8 cellular contexts compared by ENCODE assay signal in genomic region chr12:6535960-6536847, GRCh38. TPM values are rescaled to one million over a fixed set of nuclear protein-coding genes. Genes with fewer than 3 reads are reported as not detected.
A peak's percentile ranks its signal among the peaks of the same experiment; 100 is the strongest.
DNase-seq lines count a peak whose midpoint lies in the region; ATAC-seq, FAIRE-seq and TF ChIP-seq lines count a peak whose summit lies in the region.

No MANE protein-coding gene starts in this region.

- H3K4me3 Mint-ChIP-seq in T-helper 1 cell treated with Interleukin-12 subunit alpha and Interleukin-12 subunit beta and Interleukin-4 antibody, amounts not matched to agents 30 μg/mL and 1 μg/mL, for 36 hours: peak overlapping the region; percentile 92

- peak overlapping the region; percentile 98 for H3K27ac Mint-ChIP-seq in T-helper 1 cell treated with Interleukin-12 subunit alpha and Interleukin-12 subunit beta and Interleukin-4 antibody, amounts not matched to agents 30 μg/mL and 1 μg/mL, for 36 hours

- peaks cover 8 to 30% of the 10 kb centered on the region in 2 donors for H3K36me3 ChIP-seq in esophagus (ENCODE audit: control insufficient read depth in 2 of 2, insufficient read depth in 2 of 2, low read length in 1 of 2)
- H3K36me3 ChIP-seq in rectal smooth muscle tissue (ENCODE audit: control insufficient read depth, insufficient read depth, low read length): peaks cover 22% of the 10 kb centered on the region

- TF ChIP-seq POLR2A in GM12892 (IDR thresholded peaks at IDR 0.05; ENCODE audit: low read depth, low read length): 0 out of 2 replicates have a peak, but pooled peaks have one; percentile 4

- peaks cover 51% of the 10 kb centered on the region for H3K4me1 Mint-ChIP-seq in T-helper 1 cell treated with Interleukin-12 subunit alpha and Interleukin-12 subunit beta and Interleukin-4 antibody, amounts not matched to agents 30 μg/mL and 1 μg/mL, for 36 hours (ENCODE audit: low read depth)

- peak overlapping the region; percentile 99 for H3K27ac ChIP-seq in esophagus (ENCODE audit: low read depth in 2 of 2, low read length in 1 of 2)
- H3K27ac ChIP-seq in rectal smooth muscle tissue (ENCODE audit: low read depth, low read length): peak overlapping the region; percentile 95

- ATAC-seq in HG02981 (IDR thresholded peaks at IDR 0.05; ENCODE audit: unreplicated experiment): no peak
- ATAC-seq in GM19328 (IDR thresholded peaks at IDR 0.05; ENCODE audit: unreplicated experiment): no peak
- ATAC-seq in GM21367 (IDR thresholded peaks at IDR 0.05; ENCODE audit: unreplicated experiment): no peak

- no peaks in the 10 kb centered on the region for H3K27me3 ChIP-seq in esophagus (ENCODE audit: control insufficient read depth in 1 of 2, insufficient read depth in 2 of 2, low read length in 2 of 2)
- H3K27me3 ChIP-seq in rectal smooth muscle tissue (ENCODE audit: control insufficient read depth, insufficient read depth, low read length): no peaks in the 10 kb centered on the region

- peaks cover 47% of the 10 kb centered on the region for H3K36me3 Mint-ChIP-seq in T-helper 1 cell treated with Interleukin-12 subunit alpha and Interleukin-12 subunit beta and Interleukin-4 antibody, amounts not matched to agents 30 μg/mL and 1 μg/mL, for 36 hours (ENCODE audit: low read depth)

- no peak for FAIRE-seq in GM12892 (lab: Jason Lieb, UNC)

- 29 to 46% methylated on average over 10 of the region's 10 CpGs for WGBS in esophagus, 2 donors

- H3K27me3 Mint-ChIP-seq in T-helper 1 cell treated with Interleukin-12 subunit alpha and Interleukin-12 subunit beta and Interleukin-4 antibody, amounts not matched to agents 30 μg/mL and 1 μg/mL, for 36 hours (ENCODE audit: low read depth): no peaks in the 10 kb centered on the region

- no peak for DNase-seq in GM12892 (ENCODE audit: insufficient read length)
- no peak for DNase-seq in islet precursor cell

- H3K9me3 Mint-ChIP-seq in T-helper 1 cell treated with Interleukin-12 subunit alpha and Interleukin-12 subunit beta and Interleukin-4 antibody, amounts not matched to agents 30 μg/mL and 1 μg/mL, for 36 hours: no peaks in the 10 kb centered on the region

- H3K4me3 ChIP-seq in esophagus (ENCODE audit: low read depth in 1 of 2, low read length in 2 of 2) (peak overlapping the region; percentile 89 to 98), rectal smooth muscle tissue (ENCODE audit: low read length) (peak overlapping the region; percentile 90)

- no peaks in the 10 kb centered on the region for H3K9me3 ChIP-seq in esophagus (ENCODE audit: control insufficient read depth in 2 of 2, insufficient read depth in 1 of 2, low read depth in 1 of 2, low read length in 1 of 2)

- H3K9ac ChIP-seq in rectal smooth muscle tissue (ENCODE audit: low read length): no peak overlapping the region

- H3K4me1 ChIP-seq in esophagus (ENCODE audit: control insufficient read depth in 2 of 2, insufficient read depth in 2 of 2, low read length in 1 of 2): peaks cover 5 to 37% of the 10 kb centered on the region in 2 donors
- peaks cover 30% of the 10 kb centered on the region for H3K4me1 ChIP-seq in rectal smooth muscle tissue (ENCODE audit: control insufficient read depth, insufficient read depth, low read length)

RNA-seq across cellular contexts. Expression of gene GAPDH, which starts 1.9 kb away (rescaled TPM):
- 6,742 TPM for polyA plus RNA-seq in GM12892 (2012; ENCODE audit: missing spikeins)
- polyA plus RNA-seq in esophagus: 1,000 to 10,000 TPM; 2,765 to 3,567 TPM

RNA-seq across cellular contexts. Expression of gene IFFO1, which starts 19.6 kb away (rescaled TPM):
- 6.2 TPM for polyA plus RNA-seq in GM12892 (2012; ENCODE audit: missing spikeins)
- 1 to 10 TPM; 5.7 TPM for polyA plus RNA-seq in esophagus

RNA-seq across cellular contexts. Expression of gene NOP2, which starts 31.9 kb away (rescaled TPM):
- 60.0 TPM for polyA plus RNA-seq in GM12892 (2012; ENCODE audit: missing spikeins)
- polyA plus RNA-seq in esophagus: 10 to 100 TPM; 26.3 to 41.6 TPM

RNA-seq across cellular contexts. Expression of gene NCAPD2, which starts 42.3 kb away (rescaled TPM):
- polyA plus RNA-seq in GM12892 (2012; ENCODE audit: missing spikeins): 46.3 TPM
- 10 to 100 TPM; 10.2 to 13.7 TPM for polyA plus RNA-seq in esophagus

RNA-seq across cellular contexts. Expression of gene MRPL51, which starts 43.1 kb away (rescaled TPM):
- polyA plus RNA-seq in GM12892 (2012; ENCODE audit: missing spikeins): 194 TPM
- polyA plus RNA-seq in esophagus: 100 to 1,000 TPM in 1 of 2 donors, 10 to 100 TPM in 1; 60.7 to 124 TPM
